1 cellular context compared by ENCODE assay signal in genomic region chr12:101747695-101748094, GRCh38.
TF ChIP-seq lines count a peak whose summit lies in the region.

No MANE protein-coding gene starts in this region.

TF ChIP-seq in HepG2, 621 proteins besides CTCF, POLR2A, EP300 and RAD21 (continued from another document):
- no peak for TF ChIP-seq GZF1 (CRISPR knock-in tag; IDR thresholded peaks at IDR 0.05)
- TF ChIP-seq JUND (CRISPR knock-in tag; IDR thresholded peaks at IDR 0.05) = no peak
- TF ChIP-seq TP53 (CRISPR knock-in tag; conservative IDR thresholded peaks at IDR 0.05) = no peak
- TF ChIP-seq ZNF274 (CRISPR knock-in tag; IDR thresholded peaks at IDR 0.05) = no peak
- peak; percentile 23 for TF ChIP-seq RBM22 (optimal IDR thresholded peaks at IDR 0.05; ENCODE audit: low read length)
